19 cellular contexts compared by ENCODE assay signal in genomic region chr7:139396323-139396951, GRCh38. TPM values are rescaled to one million over a fixed set of nuclear protein-coding genes. Genes with fewer than 3 reads are reported as not detected.
DNase-seq lines count a peak whose midpoint lies in the region; ATAC-seq and TF ChIP-seq lines count a peak whose summit lies in the region.
"Had no signal": no experiment of that assay in that cellular context is flagged by ENCODE, and none has a peak within 500 bp of the region (broad histone marks: within the 10 kb centered on the region; RNA-seq: fewer than 3 reads in every experiment).

No MANE protein-coding gene starts in this region.

- H3K4me1 ChIP-seq in adipocyte (ENCODE audit: control insufficient read depth, insufficient read depth, low read length) = peaks cover 11% of the 10 kb centered on the region
- no peaks in the 10 kb centered on the region for H3K4me1 ChIP-seq in effector memory CD4-positive, alpha-beta T cell (ENCODE audit: control insufficient read depth, insufficient read depth, low read length, poor library complexity, severe bottlenecking)
- H3K4me1 ChIP-seq: Peyer's patch, right lobe of liver had no signal

- H3K27ac ChIP-seq in effector memory CD4-positive, alpha-beta T cell (ENCODE audit: insufficient read depth, low read length, poor library complexity, severe bottlenecking) = no peak overlapping the region
- H3K27ac ChIP-seq: A549, Peyer's patch, right lobe of liver had no signal

- H3K9me3 Mint-ChIP-seq in activated naive CD8-positive, alpha-beta T cell (ENCODE audit: low read depth) = no peaks in the 10 kb centered on the region
- H3K9me3 Mint-ChIP-seq in activated naive CD8-positive, alpha-beta T cell treated with anti-CD3 and anti-CD28 coated beads for 36 hours = no peaks in the 10 kb centered on the region
- no peaks in the 10 kb centered on the region for H3K9me3 Mint-ChIP-seq in type B pancreatic cell
- H3K9me3 Mint-ChIP-seq: activated B cell treated with CpG ODN at 0.5 μM for 24 hours, IgD-negative memory B cell, immature natural killer cell had no signal

- peaks cover 49% of the 10 kb centered on the region for H3K4me1 Mint-ChIP-seq in activated naive CD8-positive, alpha-beta T cell (ENCODE audit: low read depth)
- H3K4me1 Mint-ChIP-seq in activated naive CD8-positive, alpha-beta T cell treated with anti-CD3 and anti-CD28 coated beads for 36 hours = peaks cover 34% of the 10 kb centered on the region
- no peaks in the 10 kb centered on the region for H3K4me1 Mint-ChIP-seq in type B pancreatic cell (ENCODE audit: unreplicated experiment)

- peak overlapping the region; percentile 34 for H3K27ac Mint-ChIP-seq in activated naive CD8-positive, alpha-beta T cell
- H3K27ac Mint-ChIP-seq in activated naive CD8-positive, alpha-beta T cell treated with anti-CD3 and anti-CD28 coated beads for 36 hours = no peak overlapping the region
- H3K27ac Mint-ChIP-seq in type B pancreatic cell = peak overlapping the region; percentile 44
- H3K27ac Mint-ChIP-seq: activated B cell treated with CpG ODN at 0.5 μM for 24 hours had no signal

- H3K36me3 ChIP-seq in adipocyte (ENCODE audit: control insufficient read depth, insufficient read depth, low read length, severe bottlenecking) = peaks cover 51% of the 10 kb centered on the region
- H3K36me3 ChIP-seq in effector memory CD4-positive, alpha-beta T cell (ENCODE audit: control insufficient read depth, insufficient read depth, low read length) = peaks cover 22% of the 10 kb centered on the region

- no peak overlapping the region for H3K4me3 ChIP-seq in adipocyte (ENCODE audit: low read length)
- no peak overlapping the region for H3K4me3 ChIP-seq in effector memory CD4-positive, alpha-beta T cell (ENCODE audit: insufficient read depth, low read depth, low read length, poor library complexity, severe bottlenecking)
- H3K4me3 ChIP-seq: A549, Peyer's patch, right lobe of liver, thoracic aorta had no signal

- H3K4me3 Mint-ChIP-seq in activated naive CD8-positive, alpha-beta T cell = no peak overlapping the region
- no peak overlapping the region for H3K4me3 Mint-ChIP-seq in activated naive CD8-positive, alpha-beta T cell treated with anti-CD3 and anti-CD28 coated beads for 36 hours
- peak overlapping the region; percentile 29 for H3K4me3 Mint-ChIP-seq in type B pancreatic cell
- H3K4me3 Mint-ChIP-seq: activated B cell treated with CpG ODN at 0.5 μM for 24 hours, IgD-negative memory B cell, immature natural killer cell had no signal

- H3K9me3 ChIP-seq in adipocyte (ENCODE audit: control insufficient read depth, low read length) = no peaks in the 10 kb centered on the region
- H3K9me3 ChIP-seq in effector memory CD4-positive, alpha-beta T cell (ENCODE audit: control insufficient read depth, low read length) = no peaks in the 10 kb centered on the region
- H3K9me3 ChIP-seq: A549, Peyer's patch, right lobe of liver, thoracic aorta had no signal

- no peaks in the 10 kb centered on the region for H3K27me3 ChIP-seq in adipocyte (replicated peaks; ENCODE audit: control insufficient read depth, insufficient read depth, low read length)
- no peaks in the 10 kb centered on the region for H3K27me3 ChIP-seq in effector memory CD4-positive, alpha-beta T cell (replicated peaks; ENCODE audit: control insufficient read depth, insufficient read depth, low read length, poor library complexity, severe bottlenecking)
- H3K27me3 ChIP-seq: Peyer's patch, right lobe of liver had no signal

- TF ChIP-seq CTCF in type B pancreatic cell (conservative IDR thresholded peaks at IDR 0.05) = no peak

- no peak overlapping the region for H3K9ac ChIP-seq in adipocyte (ENCODE audit: low read length)

- DNase-seq in activated naive CD8-positive, alpha-beta T cell treated with anti-CD3 and anti-CD28 coated beads for 36 hours = no peak
- DNase-seq in adipocyte (ENCODE audit: low read depth) (peak; percentile 43), foreskin melanocyte (peak; percentile 54), type B pancreatic cell (ENCODE audit: extremely low spot score, unreplicated experiment) (no peak), DMS53 (lab: John Stamatoyannopoulos, UW) (no peak)
- DNase-seq in effector memory CD4-positive, alpha-beta T cell = no peak
- DNase-seq: activated B cell treated with CpG ODN at 0.5 μM for 24 hours; activated gamma-delta T cell treated with Interleukin-2 at 50 U/mL for 16 hours; immature natural killer cell; NCI-H82; Peyer's patch; right lobe of liver; stimulated activated CD4-positive, alpha-beta T cell treated with anti-CD3 and anti-CD28 coated beads, Interleukin-2, amount 100 ng/mL, for 48 hours; T-helper 1 cell had no signal

- no peaks in the 10 kb centered on the region for H3K27me3 Mint-ChIP-seq in activated naive CD8-positive, alpha-beta T cell
- H3K27me3 Mint-ChIP-seq in activated naive CD8-positive, alpha-beta T cell treated with anti-CD3 and anti-CD28 coated beads for 36 hours = no peaks in the 10 kb centered on the region
- no peaks in the 10 kb centered on the region for H3K27me3 Mint-ChIP-seq in type B pancreatic cell
- H3K27me3 Mint-ChIP-seq: activated B cell treated with CpG ODN at 0.5 μM for 24 hours, IgD-negative memory B cell had no signal

- H3K36me3 Mint-ChIP-seq in activated naive CD8-positive, alpha-beta T cell = peaks cover 10% of the 10 kb centered on the region
- peaks cover 44% of the 10 kb centered on the region for H3K36me3 Mint-ChIP-seq in activated naive CD8-positive, alpha-beta T cell treated with anti-CD3 and anti-CD28 coated beads for 36 hours
- peaks cover 37% of the 10 kb centered on the region for H3K36me3 Mint-ChIP-seq in type B pancreatic cell

- no peak for ATAC-seq in HG03520 (IDR thresholded peaks at IDR 0.05; ENCODE audit: unreplicated experiment)
- ATAC-seq: A549, right lobe of liver had no signal

RNA-seq across cellular contexts. Expression of gene LUC7L2, which starts 36.7 kb away (rescaled TPM):
- total RNA-seq in activated naive CD8-positive, alpha-beta T cell treated with anti-CD3 and anti-CD28 coated beads for 36 hours = 100 to 1,000 TPM; 150 to 156 TPM
- 83.5 and 90.0 TPM in 2 replicates for total RNA-seq in type B pancreatic cell (ENCODE audit: low replicate concordance)

RNA-seq across cellular contexts. Expression of gene FMC1, which starts 55.3 kb away (rescaled TPM):
- 1 to 10 TPM; 6.3 to 7.7 TPM for total RNA-seq in activated naive CD8-positive, alpha-beta T cell treated with anti-CD3 and anti-CD28 coated beads for 36 hours
- total RNA-seq in type B pancreatic cell (ENCODE audit: low replicate concordance) = 13.9 and 15.2 TPM in 2 replicates

Comparison
In these comparisons a context has a peak if more than half of its experiments do, and no peak if none do; other contexts are left out.
1. DNase-seq: peak in adipocyte (single experiment) and foreskin melanocyte (single experiment); none in activated naive CD8-positive, alpha-beta T cell treated with anti-CD3 and anti-CD28 coated beads for 36 hours (single experiment), type B pancreatic cell (single experiment), DMS53 (single experiment) and effector memory CD4-positive, alpha-beta T cell (0 of 3).